In genomic region chr3:71055602-71056001, GRCh38 we compare ENCODE assay signal across 12 cellular contexts.
DNase-seq lines count a peak whose midpoint lies in the region; ATAC-seq and TF ChIP-seq lines count a peak whose summit lies in the region.
"Had no signal": no experiment of that assay in that cellular context is flagged by ENCODE, and none has a peak within 500 bp of the region (broad histone marks: within the 10 kb centered on the region; RNA-seq: fewer than 3 reads in every experiment).

No MANE protein-coding gene starts in this region.

- no peaks in the 10 kb centered on the region for H3K27me3 Mint-ChIP-seq in stimulated activated naive CD8-positive, alpha-beta T cell treated with anti-CD3 and anti-CD28 coated beads, Interleukin-15, Interleukin-2, amounts not matched to agents 100 ng/mL and 50 ng/mL, for 24 hours
- no peaks in the 10 kb centered on the region for H3K27me3 Mint-ChIP-seq in memory B cell

- peak overlapping the region; percentile 27 for H3K4me3 Mint-ChIP-seq in stimulated activated naive CD8-positive, alpha-beta T cell treated with anti-CD3 and anti-CD28 coated beads, Interleukin-15, Interleukin-2, amounts not matched to agents 100 ng/mL and 50 ng/mL, for 24 hours
- H3K4me3 Mint-ChIP-seq in memory B cell, result no peak overlapping the region
- H3K4me3 Mint-ChIP-seq: neural crest cell had no signal

- peak overlapping the region; percentile 98 for H3K27ac Mint-ChIP-seq in stimulated activated naive CD8-positive, alpha-beta T cell treated with anti-CD3 and anti-CD28 coated beads, Interleukin-15, Interleukin-2, amounts not matched to agents 100 ng/mL and 50 ng/mL, for 24 hours
- H3K27ac Mint-ChIP-seq in memory B cell, result peak overlapping the region; percentile 53

- H3K4me3 ChIP-seq in endocrine pancreas (ENCODE audit: control insufficient read depth, insufficient read depth, low read length), result peak overlapping the region; percentile 29
- H3K4me3 ChIP-seq in testis, result no peak overlapping the region

- peaks cover 100% of the 10 kb centered on the region for H3K4me1 Mint-ChIP-seq in stimulated activated naive CD8-positive, alpha-beta T cell treated with anti-CD3 and anti-CD28 coated beads, Interleukin-15, Interleukin-2, amounts not matched to agents 100 ng/mL and 50 ng/mL, for 24 hours (ENCODE audit: low read depth)
- peaks cover 52% of the 10 kb centered on the region for H3K4me1 Mint-ChIP-seq in memory B cell

- no peak for ATAC-seq in stimulated activated naive CD8-positive, alpha-beta T cell treated with anti-CD3 and anti-CD28 coated beads, Interleukin-15, Interleukin-2, amounts not matched to agents 100 U/mL and 50 U/mL, for 24 hours
- no peak for ATAC-seq in memory B cell (ENCODE audit: low read depth)

- WGBS in testis, 2 donors, result 75 to 78% methylated on average over 6 of the region's 6 CpGs

- H3K9me3 ChIP-seq in endocrine pancreas (ENCODE audit: control insufficient read depth, low read length) (no peaks in the 10 kb centered on the region), testis (no peaks in the 10 kb centered on the region)

- no peak for TF ChIP-seq CTCF in testis (IDR thresholded peaks at IDR 0.05)

- no peak for DNase-seq in stimulated activated naive CD8-positive, alpha-beta T cell treated with anti-CD3 and anti-CD28 coated beads, Interleukin-15, Interleukin-2, amounts not matched to agents 100 U/mL and 50 U/mL, for 24 hours
- DNase-seq in memory B cell (ENCODE audit: low spot score in 2 of 2) (no peak), SW480 (ENCODE audit: low spot score) (no peak), putamen (ENCODE audit: low spot score) (no peak), testis (no peak)
- DNase-seq in stimulated activated CD4-positive, alpha-beta T cell treated with anti-CD3 and anti-CD28 coated beads, Interleukin-15, amount 100 ng/mL, for 24 hours, result no peak
- DNase-seq: activated CD4-positive, alpha-beta T cell treated with anti-CD3 and anti-CD28 coated beads for 4 hours; amniotic stem cell; NCI-H2029 had no signal

- H3K4me1 ChIP-seq in endocrine pancreas (ENCODE audit: control insufficient read depth, insufficient read depth, low read length) (peaks cover 51% of the 10 kb centered on the region), testis (no peaks in the 10 kb centered on the region)

- H3K36me3 Mint-ChIP-seq in stimulated activated naive CD8-positive, alpha-beta T cell treated with anti-CD3 and anti-CD28 coated beads, Interleukin-15, Interleukin-2, amounts not matched to agents 100 ng/mL and 50 ng/mL, for 24 hours (ENCODE audit: low read depth), result peaks cover 68% of the 10 kb centered on the region
- peaks cover 33% of the 10 kb centered on the region for H3K36me3 Mint-ChIP-seq in memory B cell

- no peak overlapping the region for H3K9ac ChIP-seq in endocrine pancreas (ENCODE audit: control insufficient read depth, insufficient read depth, low read length)

- no peak overlapping the region for H3K27ac ChIP-seq in testis

- intact Hi-C loops in testis (cut with DNase I; ENCODE audit: low total_unique reads), result no loop called here

- TF ChIP-seq POLR2A in testis (IDR thresholded peaks at IDR 0.05), result no peak

- H3K27me3 ChIP-seq in endocrine pancreas (ENCODE audit: control insufficient read depth, insufficient read depth, low read length) (no peaks in the 10 kb centered on the region), testis (no peaks in the 10 kb centered on the region)

- H3K36me3 ChIP-seq in endocrine pancreas (ENCODE audit: control insufficient read depth, insufficient read depth, low read length), result no peaks in the 10 kb centered on the region
- H3K36me3 ChIP-seq in testis (ENCODE audit: low read depth, missing control alignments), result no peaks in the 10 kb centered on the region

- no peaks in the 10 kb centered on the region for H3K9me3 Mint-ChIP-seq in stimulated activated naive CD8-positive, alpha-beta T cell treated with anti-CD3 and anti-CD28 coated beads, Interleukin-15, Interleukin-2, amounts not matched to agents 100 ng/mL and 50 ng/mL, for 24 hours
- no peaks in the 10 kb centered on the region for H3K9me3 Mint-ChIP-seq in memory B cell
- H3K9me3 Mint-ChIP-seq: neural crest cell had no signal
